ENCODE assay signal across 8 cellular contexts in the genomic region with DNA sequence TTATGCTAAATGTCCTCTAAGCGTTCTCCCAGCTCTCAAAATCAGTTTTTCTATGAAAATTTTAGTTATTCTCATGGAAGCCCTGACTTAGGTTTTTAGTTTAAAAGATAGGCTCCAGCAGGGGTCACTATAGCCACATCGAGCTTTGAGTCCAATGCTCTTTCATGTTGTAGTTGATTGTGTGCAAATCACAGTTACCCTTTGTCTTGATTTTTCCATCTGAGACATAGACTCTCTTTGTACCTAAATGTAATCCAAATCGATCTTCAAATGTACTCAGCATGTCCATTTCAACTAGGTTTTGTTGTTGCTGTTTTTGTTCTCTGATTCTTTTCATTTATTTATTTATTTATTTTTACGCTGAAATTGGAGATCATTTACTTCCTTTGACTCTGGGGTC. TPM values are rescaled to one million over a fixed set of nuclear protein-coding genes. Genes with fewer than 3 reads are reported as not detected.
DNase-seq lines count a peak whose midpoint lies in the region; ATAC-seq, FAIRE-seq and TF ChIP-seq lines count a peak whose summit lies in the region.

No MANE protein-coding gene starts in this region.

- intact Hi-C loops in Caco-2 (cut with micrococcal nuclease; ENCODE audit: unreplicated experiment) = loop anchor here (1.0 kb wide), 6 partner anchors 33 to 422 kb away; a partner anchor contains a TSS
- intact Hi-C loops in GM12878 (cut with micrococcal nuclease; ENCODE audit: unreplicated experiment) = loop anchor here (1.0 to 5.0 kb wide), 8 partner anchors 34 to 716 kb away; partner anchors contain the start of gene ASNSD1

- H3K4me2 ChIP-seq in GM12878 (ENCODE audit: control insufficient read depth, insufficient read depth) = no peak overlapping the region

- in situ Hi-C loops in GM12878 (cut with MboI) = loop anchor here (5.0 to 10.0 kb wide), 4 partner anchors 188 to 713 kb away; no protein-coding TSS in a partner anchor

- H3K36me3 ChIP-seq in Caco-2 (ENCODE audit: control insufficient read depth, insufficient read depth, low read length) (no peaks in the 10 kb centered on the region), GM12878 (ENCODE audit: control insufficient read depth in 2 of 2, insufficient read depth in 2 of 2, low read length in 1 of 2) (no peaks in the 10 kb centered on the region)

- H3K27me3 Mint-ChIP-seq in Caco-2 (ENCODE audit: insufficient read depth, unreplicated experiment) = no peaks in the 10 kb centered on the region

- no peak overlapping the region for H3K27ac Mint-ChIP-seq in Caco-2 (ENCODE audit: unreplicated experiment)

- H3K9me3 Mint-ChIP-seq in Caco-2 (ENCODE audit: unreplicated experiment) = no peaks in the 10 kb centered on the region

- ATAC-seq in GM19351 (IDR thresholded peaks at IDR 0.05; ENCODE audit: unreplicated experiment) (peak; percentile 66), GM12878 (peak; percentile 91), GM18505 (IDR thresholded peaks at IDR 0.05; ENCODE audit: unreplicated experiment) (no peak)

- RAD21 ChIA-PET in GM12878 (lab: Charles Lee; ENCODE audit: unreplicated experiment) = interaction anchor here (0.6 to 3.4 kb wide), 16 partner anchors 9 to 282 kb away, joined by 3 to 56 read pairs (median 5); a partner anchor contains a TSS

- H3K9me3 ChIP-seq in Caco-2 (no peaks in the 10 kb centered on the region), GM12878 (replicated peaks; ENCODE audit: control insufficient read depth, insufficient read depth, low read length) (no peaks in the 10 kb centered on the region)

- no peak overlapping the region for H3K27ac ChIP-seq in GM12878 (ENCODE audit: control insufficient read depth, insufficient read depth)

- no peak for TF ChIP-seq POLR2A in GM12878 (IDR thresholded peaks at IDR 0.05; ENCODE audit: low read depth, low read length)
- TF ChIP-seq POLR2A in GM18505 (IDR thresholded peaks at IDR 0.05; ENCODE audit: borderline replicate concordance, extremely low read depth, insufficient read depth, insufficient read length) = no peak

- no peaks in the 10 kb centered on the region for H4K20me1 ChIP-seq in GM12878 (ENCODE audit: control insufficient read depth, insufficient read depth)

- H3K27me3 ChIP-seq in Caco-2 (replicated peaks; ENCODE audit: control insufficient read depth, insufficient read depth, low read length) (no peaks in the 10 kb centered on the region), GM12878 (replicated peaks in 1 of 2; ENCODE audit: control insufficient read depth in 2 of 2, insufficient read depth in 2 of 2, low read length in 1 of 2) (no peaks in the 10 kb centered on the region)

- H3K4me1 ChIP-seq in Caco-2 = no peaks in the 10 kb centered on the region
- no peaks in the 10 kb centered on the region for H3K4me1 ChIP-seq in GM12878 (ENCODE audit: control insufficient read depth, insufficient read depth, low read length)

- H3K36me3 Mint-ChIP-seq in Caco-2 (ENCODE audit: insufficient read depth, unreplicated experiment) = no peaks in the 10 kb centered on the region

- H3K4me3 Mint-ChIP-seq in Caco-2 (ENCODE audit: unreplicated experiment) = no peak overlapping the region

- TF ChIP-seq EP300 in GM12878 (IDR thresholded peaks at IDR 0.05; ENCODE audit: borderline replicate concordance in 1 of 2, control insufficient read depth in 1 of 2, low read depth in 2 of 2, low read length in 2 of 2) = no peak

- CTCF ChIA-PET in Caco-2 (lab: Charles Lee) = interaction anchor here (0.9 to 2.6 kb wide), 3 partner anchors 12 to 231 kb away, joined by 3 to 20 read pairs (median 8); partner anchors contain the start of gene HIBCH
- CTCF ChIA-PET in GM12878 (lab: Yijun Ruan, JAX) = interaction anchor here (0.6 to 4.2 kb wide), 48 partner anchors 9 to 728 kb away, joined by 3 to 79 read pairs (median 4); partner anchors contain the start of gene HIBCH

- SMC1A ChIA-PET in GM12878 (lab: Charles Lee; ENCODE audit: uncharacterized antibody, unreplicated experiment) = interaction anchor here (0.7 to 3.8 kb wide), 46 partner anchors 9 to 961 kb away, joined by 3 to 44 read pairs (median 4); partner anchors contain the start of gene HIBCH

- H3K79me2 ChIP-seq in GM12878 (ENCODE audit: control insufficient read depth, insufficient read depth, low read length) = no peaks in the 10 kb centered on the region

- DNase-seq in Caco-2 = peak; percentile 38 to 65
- DNase-seq in Kasumi-1 (lab: John Stamatoyannopoulos, UW) = peak; percentile 87 to 91
- peak; percentile 71 for DNase-seq in RPMI8226
- DNase-seq in GM12878 (ENCODE audit: low read depth, low spot score) = peak; percentile 20
- peak; percentile 38 for DNase-seq in iPS-NIHi7 (ENCODE audit: extremely low spot score)
- DNase-seq in stimulated activated CD4-positive, alpha-beta T cell treated with anti-CD3 and anti-CD28 coated beads, Interleukin-1b, Interleukin-23, amount 100 ng/mL, for 48 hours = peak; percentile 25

- H3K4me1 Mint-ChIP-seq in Caco-2 (ENCODE audit: low read depth, unreplicated experiment) = no peaks in the 10 kb centered on the region

- TF ChIP-seq RAD21 in GM12878 (IDR thresholded peaks at IDR 0.05; ENCODE audit: insufficient read depth, low read depth, low read length) = peak; percentile 93

- no TSS peak for BruUV-seq in Caco-2 (replicated peaks; lab: Mats Ljungman, UMichigan)
- no TSS peak for BruUV-seq in GM12878 (replicated peaks; lab: Mats Ljungman, UMichigan)

- WGBS in GM12878 (ENCODE audit: insufficient coverage, insufficient replicate concordance, low lambda C conversion rate, missing lambda C conversion rate) = 25% methylated on average over 4 of the region's 4 CpGs

- TF ChIP-seq CTCF in Caco-2 (IDR thresholded peaks at IDR 0.05; ENCODE audit: insufficient read depth in 1 of 2, low read depth in 1 of 2, low read length in 1 of 2, severe bottlenecking in 1 of 2, unreplicated experiment in 1 of 2) (peak; percentile 75 to 76), GM12878 (IDR thresholded peaks at IDR 0.05 in 2 of 3, conservative IDR thresholded peaks at IDR 0.05 in 1 of 3; ENCODE audit: control insufficient read depth in 2 of 3, extremely low read depth in 1 of 3, insufficient read depth in 1 of 3, low read depth in 3 of 3, low read length in 3 of 3) (peak; percentile 60 to 82 (median 63); a peak in 5 of 6 replicates)

- POLR2A ChIA-PET in Caco-2 (lab: Charles Lee) (no interaction called here), GM12878 (lab: Charles Lee) (interaction anchor here (0.7 to 1.3 kb wide), 2 partner anchors 91 to 174 kb away, joined by 3 to 5 read pairs; a partner anchor contains a TSS)

- FAIRE-seq in GM12878 (lab: Jason Lieb, UNC) = peak; percentile 96

- no peak overlapping the region for H3K9ac ChIP-seq in GM12878 (ENCODE audit: control insufficient read depth, insufficient read depth, low read length)

- H3K4me3 ChIP-seq in Caco-2 (ENCODE audit: low read depth, low read length) (no peak overlapping the region), GM12878 (no peak overlapping the region)

- no peak overlapping the region for H2AFZ ChIP-seq in GM12878 (ENCODE audit: control insufficient read depth, low read depth, low read length)

TF ChIP-seq in GM12878, 131 proteins besides CTCF, POLR2A, EP300 and RAD21 (continues in another document):
- TF ChIP-seq ZSCAN29 (IDR thresholded peaks at IDR 0.05) (no peak), SMAD1 (IDR thresholded peaks at IDR 0.05; ENCODE audit: low read depth, partially characterized antibody) (no peak), NFIC (IDR thresholded peaks at IDR 0.05; ENCODE audit: low read depth, low read length) (no peak), ATF7 (IDR thresholded peaks at IDR 0.05; ENCODE audit: low read depth) (peak; percentile 20; the same call in 1 of the 2 replicates), SKIL (IDR thresholded peaks at IDR 0.05; ENCODE audit: low read depth, poor library complexity, severe bottlenecking) (peak; percentile 65), SP1 (IDR thresholded peaks at IDR 0.05; ENCODE audit: low read depth, low read length) (no peak), YY1 (IDR thresholded peaks at IDR 0.05; ENCODE audit: low read depth, low read length) (0 out of 2 replicates have a peak, but pooled peaks have one; percentile 29), SMC3 (IDR thresholded peaks at IDR 0.05; ENCODE audit: borderline replicate concordance, low read length) (peak; percentile 90), BMI1 (IDR thresholded peaks at IDR 0.05; ENCODE audit: borderline replicate concordance) (no peak), SRF (IDR thresholded peaks at IDR 0.05; ENCODE audit: low read depth in 2 of 2, low read length in 2 of 2) (no peak)

RNA-seq across cellular contexts. Expression of gene MSTN, which starts 26.4 kb away (rescaled TPM):
- not detected in 2 replicates for total RNA-seq in Caco-2 (2022)
- total RNA-seq in GM12878 (2013; cell fraction: nucleolus; rRNA removed) = 0.81 and 1.0 TPM in 2 replicates
- 0.05 TPM in 1 of 2 replicates, not detected in the other for total RNA-seq in GM12878 (2014; rRNA removed)
- not detected in 2 replicates for total RNA-seq in GM12878 (2014; rRNA removed; fragmentation: Illumina TruSeq; extraction: Trizol)
- total RNA-seq in GM12878 (2021) = not detected in 2 replicates
- not detected for polyA plus RNA-seq in GM12878 (2011; ENCODE audit: low read depth)
- 0.33 and 0.88 TPM in 2 replicates for polyA plus RNA-seq in GM12878 (2011; rRNA removed)
- 0.06 TPM in 1 of 2 replicates, not detected in the other for polyA plus RNA-seq in GM12878 (2011; cell fraction: cytosol; rRNA removed)
- 1.2 and 1.6 TPM in 2 replicates for polyA plus RNA-seq in GM12878 (2011; cell fraction: nucleus; rRNA removed)
- polyA plus RNA-seq in GM12878 (2012) = 0.04 TPM in 1 of 2 replicates, not detected in the other
- polyA plus RNA-seq in GM12878 (2014; fragmentation: Illumina TruSeq; extraction: Trizol) = 0.04 TPM in 1 of 2 replicates, not detected in the other
- polyA plus RNA-seq in GM12878 (2014; fragmentation: Nextera tagmentation; extraction: Ambion mirVana) = not detected
- 0.10 TPM in 1 of 2 replicates, not detected in the other for polyA plus RNA-seq in GM12878 (2014; rRNA removed)
- not detected for polyA plus RNA-seq in GM12878 (2016; fragmentation: Nextera tagmentation; extraction: Ambion mirVana)
- polyA minus RNA-seq in GM12878 (2011; rRNA and poly(A)+ RNA removed) = 0.10 and 0.15 TPM in 2 replicates
- not detected in 2 replicates for polyA minus RNA-seq in GM12878 (2011; cell fraction: cytosol; rRNA and poly(A)+ RNA removed)
- polyA minus RNA-seq in GM12878 (2011; cell fraction: nucleus; rRNA and poly(A)+ RNA removed) = 0.24 and 0.29 TPM in 2 replicates

Comparison
In these comparisons a context has a peak if more than half of its experiments do, and no peak if none do; other contexts are left out.
1. DNase-seq: peak in every context shown above with its lines; median percentile 89 in Kasumi-1; 71 in RPMI8226; 52 in Caco-2; 38 in iPS-NIHi7; 25 in stimulated activated CD4-positive, alpha-beta T cell treated with anti-CD3 and anti-CD28 coated beads, Interleukin-1b, Interleukin-23, amount 100 ng/mL, for 48 hours; 20 in GM12878.